ENCODE assay signal across 9 cellular contexts in genomic region chrX:135112096-135112729, GRCh38. TPM values are rescaled to one million over a fixed set of nuclear protein-coding genes. Genes with fewer than 3 reads are reported as not detected.
A peak's percentile ranks its signal among the peaks of the same experiment; 100 is the strongest.
DNase-seq lines count a peak whose midpoint lies in the region; ATAC-seq and TF ChIP-seq lines count a peak whose summit lies in the region.
"Had no signal": no experiment of that assay in that cellular context is flagged by ENCODE, and none has a peak within 500 bp of the region (broad histone marks: within the 10 kb centered on the region; RNA-seq: fewer than 3 reads in every experiment).

No MANE protein-coding gene starts in this region.

- H3F3A ChIP-seq in OCI-LY1 (ENCODE audit: insufficient read depth, low read length): no peaks in the 10 kb centered on the region

- no peak overlapping the region for H2AFZ ChIP-seq in OCI-LY1 (ENCODE audit: low read length)

- no peak overlapping the region for H3K4me2 ChIP-seq in OCI-LY1 (ENCODE audit: low read length)

- peak; percentile 48 for ATAC-seq in GM21515 (IDR thresholded peaks at IDR 0.05; ENCODE audit: unreplicated experiment)
- ATAC-seq in activated naive CD8-positive, alpha-beta T cell treated with anti-CD3 and anti-CD28 coated beads, Interleukin-2, amount 10 ng/mL, durations not matched to agents 7 days and 5 days (ENCODE audit: low read depth): peak; percentile 42
- ATAC-seq in GM21526 (IDR thresholded peaks at IDR 0.05; ENCODE audit: low FRiP score, unreplicated experiment): no peak

- H3K27ac Mint-ChIP-seq in activated naive CD8-positive, alpha-beta T cell treated with anti-CD3 and anti-CD28 coated beads, Interleukin-2, amount 10 ng/mL, durations not matched to agents 7 days and 5 days: no peak overlapping the region
- H3K27ac Mint-ChIP-seq: activated naive CD4-positive, alpha-beta T cell treated with anti-CD3 and anti-CD28 coated beads, Interleukin-2, amount 50 U/mL, for 24 hours had no signal

- no peaks in the 10 kb centered on the region for H3K27me3 ChIP-seq in OCI-LY1 (ENCODE audit: insufficient read depth, low read length)

- DNase-seq in NCI-H2107 treated with DMSO at 0.1 percent for 48 hours (lab: John Stamatoyannopoulos, UW; ENCODE audit: unreplicated experiment) (peak; percentile 19), NCI-H2107 (lab: John Stamatoyannopoulos, UW) (no peak), kidney tubule cell (ENCODE audit: low spot score) (peak; percentile 47)
- DNase-seq in activated naive CD8-positive, alpha-beta T cell treated with anti-CD3 and anti-CD28 coated beads, Interleukin-2, amount 10 ng/mL, durations not matched to agents 7 days and 5 days: no peak
- no peak for DNase-seq in NK-92 treated with Interleukin-12 subunit alpha and Interleukin-12 subunit beta, amount 100 ng/mL, for 24 hours (lab: John Stamatoyannopoulos, UW)

- no peaks in the 10 kb centered on the region for H3K36me3 ChIP-seq in OCI-LY1 (ENCODE audit: insufficient read depth, low read length)

- no peaks in the 10 kb centered on the region for H3K4me1 ChIP-seq in OCI-LY1 (ENCODE audit: insufficient read depth, low read length, severe bottlenecking)

- peak; percentile 60 for TF ChIP-seq CTCF in OCI-LY1 (IDR thresholded peaks at IDR 0.05; ENCODE audit: low read length)

- no peak overlapping the region for H3K9ac ChIP-seq in OCI-LY1 (ENCODE audit: low read length)

- H3K27me3 Mint-ChIP-seq in activated naive CD8-positive, alpha-beta T cell treated with anti-CD3 and anti-CD28 coated beads, Interleukin-2, amount 10 ng/mL, durations not matched to agents 7 days and 5 days: peaks cover 24% of the 10 kb centered on the region

- no peaks in the 10 kb centered on the region for H3K9me2 ChIP-seq in OCI-LY1 (ENCODE audit: low read depth, low read length)

- no peak overlapping the region for H3K4me3 Mint-ChIP-seq in activated naive CD8-positive, alpha-beta T cell treated with anti-CD3 and anti-CD28 coated beads, Interleukin-2, amount 10 ng/mL, durations not matched to agents 7 days and 5 days
- H3K4me3 Mint-ChIP-seq: activated naive CD4-positive, alpha-beta T cell treated with anti-CD3 and anti-CD28 coated beads, Interleukin-2, amount 50 U/mL, for 24 hours had no signal

- no peaks in the 10 kb centered on the region for H3K9me3 ChIP-seq in OCI-LY1 (ENCODE audit: low read length)

- H3K4me1 Mint-ChIP-seq in activated naive CD8-positive, alpha-beta T cell treated with anti-CD3 and anti-CD28 coated beads, Interleukin-2, amount 10 ng/mL, durations not matched to agents 7 days and 5 days: no peaks in the 10 kb centered on the region
- H3K4me1 Mint-ChIP-seq: activated naive CD4-positive, alpha-beta T cell treated with anti-CD3 and anti-CD28 coated beads, Interleukin-2, amount 50 U/mL, for 24 hours had no signal

- H3K79me2 ChIP-seq in OCI-LY1 (ENCODE audit: insufficient read depth, low read length): no peaks in the 10 kb centered on the region

- no peaks in the 10 kb centered on the region for H3K9me3 Mint-ChIP-seq in activated naive CD8-positive, alpha-beta T cell treated with anti-CD3 and anti-CD28 coated beads, Interleukin-2, amount 10 ng/mL, durations not matched to agents 7 days and 5 days
- H3K9me3 Mint-ChIP-seq: activated naive CD4-positive, alpha-beta T cell treated with anti-CD3 and anti-CD28 coated beads, Interleukin-2, amount 50 U/mL, for 24 hours had no signal

- POLR2A ChIA-PET in activated naive CD8-positive, alpha-beta T cell treated with anti-CD3 and anti-CD28 coated beads, Interleukin-2, amount 10 ng/mL, durations not matched to agents 7 days and 5 days (lab: Charles Lee): no interaction called here

- H3K36me3 Mint-ChIP-seq in activated naive CD8-positive, alpha-beta T cell treated with anti-CD3 and anti-CD28 coated beads, Interleukin-2, amount 10 ng/mL, durations not matched to agents 7 days and 5 days: no peaks in the 10 kb centered on the region
- H3K36me3 Mint-ChIP-seq: activated naive CD4-positive, alpha-beta T cell treated with anti-CD3 and anti-CD28 coated beads, Interleukin-2, amount 50 U/mL, for 24 hours had no signal

- H3K27ac ChIP-seq in OCI-LY1 (ENCODE audit: low read depth, low read length, poor library complexity, severe bottlenecking): no peak overlapping the region

- H4K20me1 ChIP-seq in OCI-LY1 (ENCODE audit: insufficient read depth, low read length): no peaks in the 10 kb centered on the region

- H3K4me3 ChIP-seq in OCI-LY1 (ENCODE audit: low read depth, low read length, poor library complexity, severe bottlenecking): no peak overlapping the region

RNA-seq across cellular contexts. Expression of gene ETDB, which starts 8.1 kb away (rescaled TPM):
- not detected for total RNA-seq in activated naive CD8-positive, alpha-beta T cell treated with anti-CD3 and anti-CD28 coated beads, Interleukin-2, amount 10 ng/mL, durations not matched to agents 7 days and 5 days

RNA-seq across cellular contexts. Expression of gene SMIM10L2B, which starts 13.7 kb away (rescaled TPM):
- total RNA-seq in activated naive CD8-positive, alpha-beta T cell treated with anti-CD3 and anti-CD28 coated beads, Interleukin-2, amount 10 ng/mL, durations not matched to agents 7 days and 5 days: under 1 TPM; 0.20 to 0.36 TPM

RNA-seq across cellular contexts. Expression of gene CT55, which starts 59.0 kb away (rescaled TPM):
- not detected for total RNA-seq in activated naive CD8-positive, alpha-beta T cell treated with anti-CD3 and anti-CD28 coated beads, Interleukin-2, amount 10 ng/mL, durations not matched to agents 7 days and 5 days

Comparison
In these comparisons a context has a peak if more than half of its experiments do, and no peak if none do; other contexts are left out.
1. DNase-seq: peak in NCI-H2107 treated with DMSO at 0.1 percent for 48 hours (single experiment) and kidney tubule cell (single experiment); none in NCI-H2107 (single experiment), activated naive CD8-positive, alpha-beta T cell treated with anti-CD3 and anti-CD28 coated beads, Interleukin-2, amount 10 ng/mL, durations not matched to agents 7 days and 5 days (single experiment) and NK-92 treated with Interleukin-12 subunit alpha and Interleukin-12 subunit beta, amount 100 ng/mL, for 24 hours (single experiment).